Comparison of ENCODE assay signal across 27 cellular contexts in the genomic region with DNA sequence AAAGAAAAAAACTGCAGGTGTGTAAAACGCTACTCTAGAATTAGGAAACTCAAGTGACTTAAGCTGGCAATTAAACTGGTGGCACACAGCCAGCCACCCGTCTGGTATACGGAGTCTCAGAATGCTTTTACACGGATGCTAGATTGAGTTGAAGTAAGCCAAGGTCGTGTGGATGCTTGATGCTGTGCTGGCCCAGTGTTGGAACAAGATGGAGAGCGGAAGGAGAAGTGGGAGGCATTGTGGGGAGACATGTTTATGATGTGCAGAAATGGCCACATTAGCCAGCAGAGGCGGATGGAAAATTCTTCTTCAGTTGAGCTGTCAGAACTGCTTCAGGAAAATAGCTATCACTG.
DNase-seq lines count a peak whose midpoint lies in the region; ATAC-seq and TF ChIP-seq lines count a peak whose summit lies in the region.
"Had no signal": no experiment of that assay in that cellular context is flagged by ENCODE, and none has a peak within 500 bp of the region (broad histone marks: within the 10 kb centered on the region; RNA-seq: fewer than 3 reads in every experiment).

No MANE protein-coding gene starts in this region.

- no peaks in the 10 kb centered on the region for H3K27me3 ChIP-seq in testis
- H3K27me3 ChIP-seq: BE2C, MG63 had no signal

- H3K4me3 ChIP-seq in testis, result no peak overlapping the region
- H3K4me3 ChIP-seq: GM12878, K562, MG63, SK-N-MC had no signal

- ATAC-seq in left ventricle myocardium superior (peak; percentile 56), GM19023 (IDR thresholded peaks at IDR 0.05; ENCODE audit: unreplicated experiment) (no peak)
- ATAC-seq: GM12878, HepG2, K562 had no signal

- no peak for TF ChIP-seq CTCF in testis (IDR thresholded peaks at IDR 0.05)

- no peaks in the 10 kb centered on the region for H3K9me3 ChIP-seq in testis
- H3K9me3 ChIP-seq: BE2C, MG63 had no signal

- 38 to 53% methylated on average over 7 of the region's 7 CpGs for WGBS in testis, 2 donors

- TF ChIP-seq POLR2A in testis (IDR thresholded peaks at IDR 0.05), result no peak

- no peaks in the 10 kb centered on the region for H3K4me1 ChIP-seq in testis
- H3K4me1 ChIP-seq: BE2C had no signal

- DNase-seq in NCI-H1105 (lab: John Stamatoyannopoulos, UW) (peak; percentile 0), NCI-H524 treated with DMSO at 0.1 percent for 48 hours (lab: John Stamatoyannopoulos, UW) (peak; percentile 3), left ventricle myocardium superior (peak; percentile 42), testis (peak; percentile 24), nucleus accumbens (lab: John Stamatoyannopoulos, UW) (no peak), cortex of kidney (lab: John Stamatoyannopoulos, UW) (no peak)
- DNase-seq: BE2C; CD4-positive, CD25-positive, alpha-beta regulatory T cell; COR-L47; DMS 273 treated with DMSO at 0.1 percent for 48 hours; DMS79 treated with DMSO at 0.1 percent for 48 hours; GOT3; HCEC 1CT; MG63; NCI-H1436; NCI-H1930; NCI-H226; NCI-H510A treated with DMSO at 0.1 percent for 48 hours; NCI-H82; SHP77; SW 1271 had no signal

- no peak overlapping the region for H3K27ac ChIP-seq in testis
- H3K27ac ChIP-seq: HL-60, SK-N-MC had no signal

- H3K36me3 ChIP-seq in testis (ENCODE audit: low read depth, missing control alignments), result no peaks in the 10 kb centered on the region
- H3K36me3 ChIP-seq: BE2C, MG63 had no signal

- intact Hi-C loops in left ventricle myocardium superior (cut with micrococcal nuclease) (no loop called here), testis (cut with DNase I; ENCODE audit: low total_unique reads) (no loop called here)

Comparison
In these comparisons a context has a peak if more than half of its experiments do, and no peak if none do; other contexts are left out.
1. DNase-seq: peak in NCI-H1105 (single experiment), NCI-H524 treated with DMSO at 0.1 percent for 48 hours (single experiment), left ventricle myocardium superior (single experiment) and testis (single experiment); none in nucleus accumbens (0 of 56) and cortex of kidney (single experiment).